1 cellular context compared by ENCODE assay signal in genomic region chr1:47317841-47318240, GRCh38.
TF ChIP-seq lines count a peak whose summit lies in the region.

No MANE protein-coding gene starts in this region.

TF ChIP-seq in SK-N-SH, 30 proteins besides CTCF, POLR2A, EP300 and RAD21 (continued from another document):
- TF ChIP-seq TEAD4 (IDR thresholded peaks at IDR 0.05; ENCODE audit: borderline replicate concordance, insufficient read depth), result no peak
- TF ChIP-seq FOSL2 (IDR thresholded peaks at IDR 0.05; ENCODE audit: borderline replicate concordance, low read depth), result no peak
- no peak for TF ChIP-seq USF1 (IDR thresholded peaks at IDR 0.05; ENCODE audit: borderline replicate concordance, low read depth)
- no peak for TF ChIP-seq RFX5 (IDR thresholded peaks at IDR 0.05; ENCODE audit: low read length)
